1 cellular context compared by ENCODE assay signal in the genomic region with DNA sequence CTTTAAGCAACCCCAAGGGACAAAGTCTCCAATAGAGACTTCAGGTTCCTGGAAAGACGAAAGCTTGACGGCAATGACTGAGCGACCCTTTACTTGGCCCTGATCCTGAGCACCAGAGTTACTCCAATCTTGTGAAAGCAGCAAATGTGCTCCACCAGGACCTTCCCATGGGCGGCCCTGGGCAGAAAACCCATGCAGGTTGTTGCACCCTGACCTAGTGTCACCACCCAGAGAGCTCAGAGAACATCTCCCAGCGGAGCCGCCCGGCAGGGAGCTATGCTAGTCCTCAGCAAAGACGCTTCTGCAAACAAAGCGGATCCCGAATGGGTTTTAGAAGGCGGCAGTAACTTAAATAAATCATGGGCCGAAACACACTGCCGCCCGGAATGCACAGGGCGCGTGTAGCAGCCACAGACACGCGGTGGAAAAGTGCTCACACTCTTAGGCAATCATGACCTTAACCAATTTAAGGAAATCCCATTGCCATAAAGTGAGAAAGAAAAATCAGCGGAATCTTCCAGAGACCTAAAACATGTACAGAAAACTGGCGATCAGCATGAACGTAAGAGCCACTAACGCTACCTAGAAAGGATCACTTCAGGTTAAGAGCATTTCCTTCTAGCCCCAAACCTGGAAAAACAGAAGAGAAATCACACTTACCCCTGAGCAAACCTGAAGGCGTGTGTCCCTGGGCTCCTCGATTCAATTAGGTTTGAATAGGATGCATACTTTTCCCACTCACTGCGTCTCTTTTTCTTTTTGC.
TF ChIP-seq lines count a peak whose summit lies in the region.

No MANE protein-coding gene starts in this region.

TF ChIP-seq in IMR-90, 13 proteins besides CTCF, POLR2A, EP300 and RAD21 (continued from another document):
- TF ChIP-seq CHD1 (IDR thresholded peaks at IDR 0.05; ENCODE audit: low read depth, low read length) (peak; percentile 98; the same call in 1 of the 2 replicates), NFE2L2 (IDR thresholded peaks at IDR 0.05; ENCODE audit: low read depth, low read length) (no peak), FOS (IDR thresholded peaks at IDR 0.05; ENCODE audit: low read depth, low read length) (no peak), CEBPB (IDR thresholded peaks at IDR 0.05; ENCODE audit: low read depth, low read length) (peak; percentile 62), BHLHE40 (IDR thresholded peaks at IDR 0.05; ENCODE audit: low read depth, low read length) (0 out of 2 replicates have a peak, but pooled peaks have one; percentile 10), RCOR1 (IDR thresholded peaks at IDR 0.05; ENCODE audit: insufficient replicate concordance, low read length) (no peak), MAZ (IDR thresholded peaks at IDR 0.05; ENCODE audit: borderline replicate concordance, low read depth, low read length) (no peak), SMC3 (IDR thresholded peaks at IDR 0.05; ENCODE audit: low read depth, low read length) (no peak), MXI1 (IDR thresholded peaks at IDR 0.05; ENCODE audit: borderline replicate concordance, low read depth, low read length) (peak; percentile 94), MAFK (IDR thresholded peaks at IDR 0.05; ENCODE audit: low read depth, low read length) (no peak)
- TF ChIP-seq, protein P1, sequence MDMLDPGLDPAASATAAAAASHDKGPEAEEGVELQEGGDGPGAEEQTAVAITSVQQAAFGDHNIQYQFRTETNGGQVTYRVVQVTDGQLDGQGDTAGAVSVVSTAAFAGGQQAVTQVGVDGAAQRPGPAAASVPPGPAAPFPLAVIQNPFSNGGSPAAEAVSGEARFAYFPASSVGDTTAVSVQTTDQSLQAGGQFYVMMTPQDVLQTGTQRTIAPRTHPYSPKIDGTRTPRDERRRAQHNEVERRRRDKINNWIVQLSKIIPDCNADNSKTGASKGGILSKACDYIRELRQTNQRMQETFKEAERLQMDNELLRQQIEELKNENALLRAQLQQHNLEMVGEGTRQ (IDR thresholded peaks at IDR 0.05; ENCODE audit: low read depth, low read length): no peak
- TF ChIP-seq, protein P2, sequence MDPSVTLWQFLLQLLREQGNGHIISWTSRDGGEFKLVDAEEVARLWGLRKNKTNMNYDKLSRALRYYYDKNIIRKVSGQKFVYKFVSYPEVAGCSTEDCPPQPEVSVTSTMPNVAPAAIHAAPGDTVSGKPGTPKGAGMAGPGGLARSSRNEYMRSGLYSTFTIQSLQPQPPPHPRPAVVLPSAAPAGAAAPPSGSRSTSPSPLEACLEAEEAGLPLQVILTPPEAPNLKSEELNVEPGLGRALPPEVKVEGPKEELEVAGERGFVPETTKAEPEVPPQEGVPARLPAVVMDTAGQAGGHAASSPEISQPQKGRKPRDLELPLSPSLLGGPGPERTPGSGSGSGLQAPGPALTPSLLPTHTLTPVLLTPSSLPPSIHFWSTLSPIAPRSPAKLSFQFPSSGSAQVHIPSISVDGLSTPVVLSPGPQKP (IDR thresholded peaks at IDR 0.05; ENCODE audit: borderline replicate concordance, low read depth, low read length): no peak
